In genomic region chr3:13896473-13897154, GRCh38 we compare ENCODE assay signal across 8 cellular contexts. TPM values are rescaled to one million over a fixed set of nuclear protein-coding genes. Genes with fewer than 3 reads are reported as not detected.
DNase-seq lines count a peak whose midpoint lies in the region; ATAC-seq, FAIRE-seq and TF ChIP-seq lines count a peak whose summit lies in the region.

No MANE protein-coding gene starts in this region.

- H4K20me1 ChIP-seq in smooth muscle cell (ENCODE audit: low read depth), result no peaks in the 10 kb centered on the region

- H3K36me3 ChIP-seq in smooth muscle cell (ENCODE audit: low read depth), result no peaks in the 10 kb centered on the region

- H3K36me3 Mint-ChIP-seq in brain, result no peaks in the 10 kb centered on the region

- ATAC-seq in SK-N-SH treated with all-trans-retinoic acid at 6 μM for 48 hours (peak; percentile 83), GM21529 (IDR thresholded peaks at IDR 0.05; ENCODE audit: unreplicated experiment) (no peak)

- WGBS in smooth muscle cell (ENCODE audit: low lambda C conversion rate), result 34% methylated on average over 12 of the region's 12 CpGs

- H3K4me3 ChIP-seq in LNCaP clone FGC (ENCODE audit: low read depth, low read length) (no peak overlapping the region), smooth muscle cell (peak overlapping the region; percentile 61)

- peak overlapping the region; percentile 77 to 96 (median 93) for H3K4me3 Mint-ChIP-seq in brain

- CTCF ChIA-PET in GM10248 (lab: Yijun Ruan, JAX), result interaction anchor here (0.6 to 2.5 kb wide), 23 partner anchors 9 to 1024 kb away, joined by 3 to 17 read pairs (median 4); partner anchors contain the start of genes CHCHD4, LSM3, TMEM43 and XPC

- peak overlapping the region; percentile 87 for H3K4me2 ChIP-seq in smooth muscle cell

- H3K9me3 Mint-ChIP-seq in brain, result peaks cover 16 to 26% (median 18%) of the 10 kb centered on the region in 5 experiments

- peak overlapping the region in 3 of 5 experiments; percentile 6 to 39 (median 31) for H3K27ac Mint-ChIP-seq in brain

- H3K27me3 ChIP-seq in smooth muscle cell (ENCODE audit: low read depth), result no peaks in the 10 kb centered on the region

- no peak overlapping the region for H3K9ac ChIP-seq in smooth muscle cell (ENCODE audit: low read depth)

- TF ChIP-seq CTCF in GM10248 (IDR thresholded peaks at IDR 0.05; ENCODE audit: control extremely low read depth, extremely low read depth, low read depth, missing control alignments) (peak; percentile 64), LNCaP clone FGC (IDR thresholded peaks at IDR 0.05; ENCODE audit: control insufficient read depth, extremely low read depth, insufficient read depth) (peak; percentile 88), brain (conservative IDR thresholded peaks at IDR 0.05) (peak; percentile 73 to 83), smooth muscle cell (IDR thresholded peaks at IDR 0.05; ENCODE audit: borderline replicate concordance, insufficient read depth, poor library complexity, severe bottlenecking) (peak; percentile 72)

- POLR2A ChIA-PET in GM10248 (lab: Yijun Ruan, JAX), result no interaction called here

- peaks cover 22% of the 10 kb centered on the region for H3K4me1 Mint-ChIP-seq in brain

- H3K9me3 ChIP-seq in smooth muscle cell (replicated peaks; ENCODE audit: low read depth), result peaks cover 3% of the 10 kb centered on the region

- peak; percentile 44 for FAIRE-seq in A204.1 (lab: Jason Lieb, UNC)

- no peak overlapping the region for H3K27ac ChIP-seq in smooth muscle cell (ENCODE audit: low read depth)

- H3F3A ChIP-seq in smooth muscle cell (ENCODE audit: low read depth), result peaks cover 5% of the 10 kb centered on the region

- DNase-seq in GM10248 (ENCODE audit: extremely low spot score) (peak; percentile 51), LNCaP clone FGC (ENCODE audit: low read depth) (peak; percentile 55), iris pigment epithelial cell (ENCODE audit: low read depth) (peak; percentile 71), smooth muscle cell (lab: John Stamatoyannopoulos, UW; ENCODE audit: unreplicated experiment) (no peak)

- H3K79me2 ChIP-seq in smooth muscle cell (ENCODE audit: low read depth), result no peaks in the 10 kb centered on the region

- no peak overlapping the region for H2AFZ ChIP-seq in smooth muscle cell (ENCODE audit: low read depth)

- H3K27me3 Mint-ChIP-seq in brain, result peaks cover 27% of the 10 kb centered on the region

- H3K4me1 ChIP-seq in smooth muscle cell (ENCODE audit: low read depth), result no peaks in the 10 kb centered on the region

TF ChIP-seq in SK-N-SH treated with all-trans-retinoic acid at 6 μM for 48 hours, 23 proteins besides CTCF, POLR2A, EP300 and RAD21:
- TF ChIP-seq PATZ1 (CRISPR knock-in tag; IDR thresholded peaks at IDR 0.05; ENCODE audit: borderline replicate concordance) (no peak), CREB5 (CRISPR knock-in tag; IDR thresholded peaks at IDR 0.05; ENCODE audit: low read depth) (no peak), PPARA (CRISPR knock-in tag; IDR thresholded peaks at IDR 0.05; ENCODE audit: borderline replicate concordance) (no peak), ZFP3 (CRISPR knock-in tag; IDR thresholded peaks at IDR 0.05) (no peak), ZNF565 (CRISPR knock-in tag; conservative IDR thresholded peaks at IDR 0.05; ENCODE audit: low read depth) (no peak), CSRNP3 (CRISPR knock-in tag; IDR thresholded peaks at IDR 0.05) (no peak)

RNA-seq across cellular contexts. Expression of gene WNT7A, which starts 16.7 kb away (rescaled TPM):
- polyA plus RNA-seq in brain (ENCODE audit: insufficient read depth, low read depth, low replicate concordance), result 1.4 TPM
- total RNA-seq in smooth muscle cell, result 0.18 and 0.58 TPM in 2 replicates
- 0.24 and 1.6 TPM in 2 replicates for polyA plus RNA-seq in smooth muscle cell
